ENCODE assay signal across 1 cellular context in genomic region chr6:9140861-9141534, GRCh38.
TF ChIP-seq lines count a peak whose summit lies in the region.

No MANE protein-coding gene starts in this region.

TF ChIP-seq in GM23338, 12 proteins besides CTCF, POLR2A, EP300 and RAD21 (continued from another document):
- no peak for TF ChIP-seq ZNF462 (CRISPR knock-in tag; IDR thresholded peaks at IDR 0.05)
- TF ChIP-seq JUNB (IDR thresholded peaks at IDR 0.05; ENCODE audit: unreplicated experiment), result no peak
